8 cellular contexts compared by ENCODE assay signal in genomic region chr2:207258191-207258991, GRCh38.
DNase-seq lines count a peak whose midpoint lies in the region; ATAC-seq and TF ChIP-seq lines count a peak whose summit lies in the region.

No MANE protein-coding gene starts in this region.

- H3K4me3 ChIP-seq in esophagus squamous epithelium = no peak overlapping the region

- no peaks in the 10 kb centered on the region for H3K27me3 ChIP-seq in esophagus squamous epithelium

- POLR2A ChIA-PET in HEK293T (lab: Yijun Ruan, JAX) = interaction anchor here (1.3 kb wide), 1 partner anchor 92 kb away, joined by 3 read pairs; the partner anchor contains the start of gene KLF7

- peaks cover 17 to 56% (median 17%) of the 10 kb centered on the region in 3 donors for H3K4me1 ChIP-seq in esophagus squamous epithelium

- H3K27ac ChIP-seq in esophagus squamous epithelium = peak overlapping the region; percentile 25 to 81 (median 74)

- H3K36me3 ChIP-seq in esophagus squamous epithelium = no peaks in the 10 kb centered on the region

- no peak for ATAC-seq in HG02970 (IDR thresholded peaks at IDR 0.05; ENCODE audit: low FRiP score, unreplicated experiment)
- ATAC-seq in GM21360 (IDR thresholded peaks at IDR 0.05; ENCODE audit: unreplicated experiment) = no peak

- DNase-seq in NCI-H748 (lab: John Stamatoyannopoulos, UW; ENCODE audit: unreplicated experiment) (peak; percentile 46), NCI-H748 treated with DMSO at 0.1 percent for 48 hours (lab: John Stamatoyannopoulos, UW) (no peak), NOMO-1 treated with DMSO at 0.1 percent for 48 hours (lab: John Stamatoyannopoulos, UW; ENCODE audit: unreplicated experiment) (peak; percentile 53), esophagus squamous epithelium (lab: John Stamatoyannopoulos, UW) (no peak), pons (ENCODE audit: low spot score) (peak; percentile 41), HEK293T (ENCODE audit: extremely low spot score) (no peak)

- CTCF ChIA-PET in HEK293T (lab: Yijun Ruan, JAX) = interaction anchor here (0.6 kb wide), 1 partner anchor 611 kb away, joined by 3 read pairs; no protein-coding TSS in a partner anchor

- no peaks in the 10 kb centered on the region for H3K9me3 ChIP-seq in esophagus squamous epithelium

- no peak for TF ChIP-seq POLR2A in esophagus squamous epithelium (IDR thresholded peaks at IDR 0.05)

- WGBS in esophagus squamous epithelium, 2 donors = 34% methylated on average over 8 of the region's 8 CpGs

- peak in 3 of 6 experiments; percentile 5 to 11 (median 5) for TF ChIP-seq CTCF in esophagus squamous epithelium (IDR thresholded peaks at IDR 0.05)

- intact Hi-C loops in esophagus squamous epithelium (cut with DNase I) = no loop called here

TF ChIP-seq in HEK293T, 16 proteins besides CTCF, POLR2A, EP300 and RAD21:
- TF ChIP-seq PKNOX1 (IDR thresholded peaks at IDR 0.05) = no peak
- TF ChIP-seq ZNF384 (IDR thresholded peaks at IDR 0.05) = no peak
- TF ChIP-seq L3MBTL2 (conservative IDR thresholded peaks at IDR 0.05) = no peak
- no peak for TF ChIP-seq LEF1 (IDR thresholded peaks at IDR 0.05; ENCODE audit: borderline replicate concordance)
- no peak for TF ChIP-seq ARNT (IDR thresholded peaks at IDR 0.05)
- TF ChIP-seq SUZ12 (IDR thresholded peaks at IDR 0.05) = no peak
- no peak for TF ChIP-seq FOXK2 (IDR thresholded peaks at IDR 0.05)
- TF ChIP-seq FOXM1 (IDR thresholded peaks at IDR 0.05; ENCODE audit: borderline replicate concordance) = no peak
- TF ChIP-seq ELF4 (IDR thresholded peaks at IDR 0.05) = no peak
- no peak for TF ChIP-seq CTBP1 (IDR thresholded peaks at IDR 0.05; ENCODE audit: borderline replicate concordance)
- no peak for TF ChIP-seq NFRKB (IDR thresholded peaks at IDR 0.05)
- no peak for TF ChIP-seq HDGF (IDR thresholded peaks at IDR 0.05; ENCODE audit: borderline replicate concordance)
- TF ChIP-seq FOXA1 (IDR thresholded peaks at IDR 0.05) = no peak
- no peak for TF ChIP-seq SP1 (IDR thresholded peaks at IDR 0.05)
- no peak for TF ChIP-seq TARDBP (IDR thresholded peaks at IDR 0.05)
- TF ChIP-seq BHLHE40 (IDR thresholded peaks at IDR 0.05; ENCODE audit: borderline replicate concordance) = no peak

Comparison
In these comparisons a context has a peak if more than half of its experiments do, and no peak if none do; other contexts are left out.
1. DNase-seq: peak in NCI-H748 (single experiment), NOMO-1 treated with DMSO at 0.1 percent for 48 hours (single experiment) and pons (single experiment); none in NCI-H748 treated with DMSO at 0.1 percent for 48 hours (single experiment), esophagus squamous epithelium (single experiment) and HEK293T (single experiment).